In the genomic region with DNA sequence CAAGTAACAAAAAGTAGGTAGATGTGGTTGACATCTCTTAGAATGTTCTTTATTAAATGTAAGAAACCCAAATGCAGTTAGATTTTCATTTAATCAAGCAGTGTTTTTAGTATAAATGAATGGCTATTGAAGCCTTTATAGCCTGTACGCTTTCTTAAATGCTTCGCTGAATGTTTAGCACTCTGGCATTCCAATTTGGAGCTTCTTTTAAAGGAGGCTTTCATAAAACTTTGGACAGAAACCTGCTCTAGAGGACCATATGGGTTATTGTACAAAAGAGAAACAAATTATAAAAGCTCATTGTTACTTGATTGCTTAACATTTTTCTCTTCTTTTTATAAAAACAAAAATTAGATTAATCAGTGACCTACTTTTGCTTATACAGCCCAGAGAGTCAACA, we compare ENCODE assay signal across 21 cellular contexts. TPM values are rescaled to one million over a fixed set of nuclear protein-coding genes. Genes with fewer than 3 reads are reported as not detected.
"Had no signal": no experiment of that assay in that cellular context is flagged by ENCODE, and none has a peak within 500 bp of the region (broad histone marks: within the 10 kb centered on the region; RNA-seq: fewer than 3 reads in every experiment).

No MANE protein-coding gene starts in this region.

- DNase-seq: naive thymus-derived CD8-positive, alpha-beta T cell; nephron progenitor cell; nucleus accumbens; pancreas; posterior cingulate gyrus; psoas muscle; right cardiac atrium; right lobe of liver; sigmoid colon; small intestine; stimulated activated CD4-positive, alpha-beta T cell treated with anti-CD3 and anti-CD28 coated beads, Interleukin-15, amount 100 ng/mL, for 24 hours; stimulated activated CD4-positive, alpha-beta T cell treated with anti-CD3 and anti-CD28 coated beads, Interleukin-2, amount 100 ng/mL, for 24 hours; stimulated activated CD4-positive, alpha-beta T cell treated with anti-CD3 and anti-CD28 coated beads, Interleukin-2, amount 100 ng/mL, for 48 hours; stimulated activated CD4-positive, alpha-beta T cell treated with anti-CD3 and anti-CD28 coated beads, Interleukin-4, amount 100 ng/mL, for 24 hours; stimulated activated naive B cell treated with anti-CD40 and anti-IgM and Interleukin-4, amounts not matched to agents 10 μg/mL and 1 μg/mL and 100 μg/mL, for 72 hours; stimulated activated naive CD4-positive, alpha-beta T cell treated with Interleukin-2 at 50 U/mL for 16 hours; stomach; thyroid gland; trophoblast cell; upper lobe of left lung had no signal

RNA-seq across cellular contexts. Expression of gene KCND2, which starts 59.5 kb away (rescaled TPM):
- total RNA-seq: naive thymus-derived CD8-positive, alpha-beta T cell; natural killer cell treated with Interleukin-12 subunit alpha and Interleukin-12 subunit beta and Interleukin-15 and Interleukin-18, amount 100 ng/mL, for 72 hours had no signal
